Comparison of ENCODE assay signal across 16 cellular contexts in genomic region chr10:121510201-121510771, GRCh38.
A peak's percentile ranks its signal among the peaks of the same experiment; 100 is the strongest.
DNase-seq lines count a peak whose midpoint lies in the region; TF ChIP-seq lines count a peak whose summit lies in the region.
"Had no signal": no experiment of that assay in that cellular context is flagged by ENCODE, and none has a peak within 500 bp of the region (broad histone marks: within the 10 kb centered on the region; RNA-seq: fewer than 3 reads in every experiment).

No MANE protein-coding gene starts in this region.

- H2BK120ac ChIP-seq in mesendoderm (ENCODE audit: low read depth, low read length), result no peak overlapping the region

- CTCF ChIA-PET in mammary epithelial cell (lab: Charles Lee; ENCODE audit: low non-redundant PET), result no interaction called here

- H3K27ac ChIP-seq in mammary epithelial cell (ENCODE audit: insufficient read depth, low read depth, low read length) (no peak overlapping the region), mesendoderm (ENCODE audit: low read depth, low read length) (no peak overlapping the region), tibial nerve (no peak overlapping the region)
- H3K27ac ChIP-seq: BLaER1 treated with 17β-estradiol and CSF1 and Interleukin-3, amounts not matched to agents 10 nM and 100 nM had no signal

- peak overlapping the region; percentile 50 for H3K4me2 ChIP-seq in mammary epithelial cell (ENCODE audit: insufficient read depth, low read depth, low read length)
- no peak overlapping the region for H3K4me2 ChIP-seq in mesendoderm (ENCODE audit: low read length)

- H4K8ac ChIP-seq in mesendoderm (ENCODE audit: low read depth, low read length), result no peak overlapping the region

- H3K56ac ChIP-seq in mesendoderm (ENCODE audit: low read length), result no peak overlapping the region

- H3K9ac ChIP-seq in mammary epithelial cell (ENCODE audit: insufficient read depth, low read length), result no peak overlapping the region
- H3K9ac ChIP-seq in mesendoderm (ENCODE audit: low read length), result no peak overlapping the region
- H3K9ac ChIP-seq: BLaER1 treated with 17β-estradiol and CSF1 and Interleukin-3, amounts not matched to agents 10 nM and 100 nM had no signal

- H2BK5ac ChIP-seq in mesendoderm (ENCODE audit: low read length), result no peak overlapping the region

- H4K20me1 ChIP-seq in mammary epithelial cell (ENCODE audit: insufficient read depth, low read length), result no peaks in the 10 kb centered on the region
- H4K20me1 ChIP-seq: BLaER1 treated with 17β-estradiol and CSF1 and Interleukin-3, amounts not matched to agents 10 nM and 100 nM had no signal

- H3K36me3 ChIP-seq in mammary epithelial cell (ENCODE audit: insufficient read depth, low read length) (no peaks in the 10 kb centered on the region), mesendoderm (ENCODE audit: control insufficient read depth, insufficient read depth, low read length) (no peaks in the 10 kb centered on the region), tibial nerve (no peaks in the 10 kb centered on the region)
- H3K36me3 ChIP-seq: BLaER1 treated with 17β-estradiol and CSF1 and Interleukin-3, amounts not matched to agents 10 nM and 100 nM had no signal

- no peak overlapping the region for H2BK15ac ChIP-seq in mesendoderm (replicated peaks; ENCODE audit: low read depth)

- intact Hi-C loops in mammary epithelial cell (cut with micrococcal nuclease), result loop anchor here (5.0 kb wide), 1 partner anchor 87 kb away; the partner anchor contains the start of gene FGFR2

- peaks cover 25% of the 10 kb centered on the region for H3K4me1 ChIP-seq in mammary epithelial cell (ENCODE audit: insufficient read depth, low read length)
- peaks cover 18% of the 10 kb centered on the region for H3K4me1 ChIP-seq in mesendoderm (ENCODE audit: control insufficient read depth, low read depth, low read length)
- H3K4me1 ChIP-seq in tibial nerve, result peaks cover 0 to 3% (median 0%) of the 10 kb centered on the region in 4 donors

- H3K4me3 ChIP-seq in mammary epithelial cell (replicated peaks in 1 of 3; ENCODE audit: insufficient read depth in 1 of 3, low read depth in 2 of 3, low read length in 3 of 3) (no peak overlapping the region), mesendoderm (ENCODE audit: low read length) (no peak overlapping the region), tibial nerve (no peak overlapping the region)
- H3K4me3 ChIP-seq: BLaER1 treated with 17β-estradiol and CSF1 and Interleukin-3, amounts not matched to agents 10 nM and 100 nM; transverse colon had no signal

- BruUV-seq in mammary epithelial cell (replicated peaks; lab: Mats Ljungman, UMichigan), result no TSS peak

- H3K79me1 ChIP-seq in mesendoderm (ENCODE audit: low read length), result no peaks in the 10 kb centered on the region

- dilution Hi-C loops in mammary epithelial cell (cut with HindIII; ENCODE audit: low sequenced_read_pairs), result no loop called here

- TF ChIP-seq POLR2A in tibial nerve (IDR thresholded peaks at IDR 0.05), result no peak

- H4K5ac ChIP-seq in mesendoderm (ENCODE audit: low read length), result no peak overlapping the region

- H3K9me3 ChIP-seq in mammary epithelial cell (replicated peaks; ENCODE audit: insufficient read depth, low read length), result no peaks in the 10 kb centered on the region
- H3K9me3 ChIP-seq in tibial nerve, result no peaks in the 10 kb centered on the region
- H3K9me3 ChIP-seq: transverse colon had no signal

- WGBS in mammary epithelial cell (ENCODE audit: low coverage, missing lambda C conversion rate), result 32% methylated on average over 11 of the region's 14 CpGs
- WGBS in mesendoderm (ENCODE audit: extremely low coverage, insufficient coverage, low lambda C conversion rate), result no CpG with 5 or more reads among the region's 14 CpGs
- 68 to 71% methylated on average over 14 of the region's 14 CpGs for WGBS in tibial nerve, 2 donors

- no peak overlapping the region for H2AFZ ChIP-seq in mammary epithelial cell (ENCODE audit: low read depth, low read length)

- H3K18ac ChIP-seq in mesendoderm (ENCODE audit: low read length), result no peak overlapping the region

- TF ChIP-seq CTCF in mammary epithelial cell (conservative IDR thresholded peaks at IDR 0.05 in 1 of 2, IDR thresholded peaks at IDR 0.05 in 1 of 2; ENCODE audit: extremely low read depth in 1 of 2, insufficient read depth in 1 of 2, low read depth in 1 of 2, low read length in 2 of 2) (no peak), tibial nerve (IDR thresholded peaks at IDR 0.05) (no peak)

- TF ChIP-seq EP300 in tibial nerve (IDR thresholded peaks at IDR 0.05), result peak in 1 of 2 donors; percentile 31

- peaks cover 6% of the 10 kb centered on the region for H3K79me2 ChIP-seq in mammary epithelial cell (ENCODE audit: insufficient read depth, low read length)
- H3K79me2 ChIP-seq in mesendoderm (ENCODE audit: control insufficient read depth, insufficient read depth, low read length), result no peaks in the 10 kb centered on the region

- H3K4ac ChIP-seq in mesendoderm (ENCODE audit: low read depth, low read length), result no peak overlapping the region

- H3K27me3 ChIP-seq in mammary epithelial cell (ENCODE audit: insufficient read depth, low read length) (no peaks in the 10 kb centered on the region), mesendoderm (ENCODE audit: insufficient read depth, low read length, poor library complexity) (no peaks in the 10 kb centered on the region), tibial nerve (no peaks in the 10 kb centered on the region)
- H3K27me3 ChIP-seq: BLaER1 treated with 17β-estradiol and CSF1 and Interleukin-3, amounts not matched to agents 10 nM and 100 nM; transverse colon had no signal

- no peak overlapping the region for H2AK5ac ChIP-seq in mesendoderm (ENCODE audit: low read length)

- in situ Hi-C loops in mammary epithelial cell (cut with MboI; ENCODE audit: low sequenced_read_pairs in 2 of 2), result no loop called here

- peak; percentile 88 for DNase-seq in M059J (ENCODE audit: low read depth)
- no peak for DNase-seq in mammary epithelial cell
- peak; percentile 71 for DNase-seq in mesendoderm
- DNase-seq in tibial nerve (ENCODE audit: low spot score in 2 of 2), result peak; percentile 57 to 62
- DNase-seq in HUDEP-2 (lab: John Stamatoyannopoulos, UW; ENCODE audit: unreplicated experiment in 76 of 76), result no peak
- DNase-seq in cerebellar nuclear complex (lab: John Stamatoyannopoulos, UW), result no peak
- no peak for DNase-seq in GDM1 (lab: John Stamatoyannopoulos, UW)
- no peak for DNase-seq in stimulated activated naive CD4-positive, alpha-beta T cell treated with Interleukin-2 at 50 U/mL for 16 hours (lab: John Stamatoyannopoulos, UW)
- DNase-seq: activated CD4-positive, alpha-beta memory T cell treated with anti-CD3 and anti-CD28 coated beads, Interleukin-2, amount 10 ng/mL, durations not matched to agents 7 days and 5 days; DMS153; glutamatergic neuron; NCI-H2081; NCI-H526 treated with DMSO at 0.1 percent for 48 hours; nucleus accumbens; transverse colon had no signal

- no peak overlapping the region for H3K23ac ChIP-seq in mesendoderm (ENCODE audit: low read length)

Comparison
In these comparisons a context has a peak if more than half of its experiments do, and no peak if none do; other contexts are left out.
1. DNase-seq: peak in M059J (single experiment), mesendoderm (single experiment) and tibial nerve (2 of 2); none in mammary epithelial cell (single experiment), HUDEP-2 (0 of 76), cerebellar nuclear complex (0 of 2), GDM1 (single experiment) and stimulated activated naive CD4-positive, alpha-beta T cell treated with Interleukin-2 at 50 U/mL for 16 hours (single experiment).